Comparison of ENCODE assay signal across 10 cellular contexts in genomic region chr12:52880499-52880898, GRCh38. TPM values are rescaled to one million over a fixed set of nuclear protein-coding genes. Genes with fewer than 3 reads are reported as not detected.
DNase-seq lines count a peak whose midpoint lies in the region; ATAC-seq, FAIRE-seq and TF ChIP-seq lines count a peak whose summit lies in the region.
"Not testable (repeated sequence)": the region's sequence is repeated elsewhere in the genome, so short reads cannot be mapped to it uniquely, and the experiment has no call there.
"Had no signal": no experiment of that assay in that cellular context is flagged by ENCODE, and none has a peak within 500 bp of the region (broad histone marks: within the 10 kb centered on the region; RNA-seq: fewer than 3 reads in every experiment).

No MANE protein-coding gene starts in this region.

- intact Hi-C loops in HCT116 (cut with micrococcal nuclease): loop anchor here (1.0 kb wide), 2 partner anchors 489 to 508 kb away; no protein-coding TSS in a partner anchor
- intact Hi-C loops in PC-3 (cut with micrococcal nuclease): loop anchor here (1.0 to 5.0 kb wide), 3 partner anchors 488 to 743 kb away; no protein-coding TSS in a partner anchor
- intact Hi-C loops in activated CD4-positive, alpha-beta T cell treated with anti-CD3 and anti-CD28 coated beads for 36 hours (cut with DNase I, micrococcal nuclease): loop anchor here (1.0 to 5.0 kb wide), 2 partner anchors 508 to 723 kb away; no protein-coding TSS in a partner anchor
- intact Hi-C loops in GM12878 (cut with micrococcal nuclease; ENCODE audit: unreplicated experiment): loop anchor here (1.0 kb wide), 1 partner anchor 508 kb away; no protein-coding TSS in a partner anchor

- CTCF ChIA-PET in HCT116 (lab: Charles Lee): interaction anchor here (0.7 to 8.9 kb wide), 24 partner anchors 9 to 759 kb away, joined by 3 to 140 read pairs (median 10); partner anchors contain the start of genes EIF4B and KRT8
- CTCF ChIA-PET in PC-3 (lab: Charles Lee): interaction anchor here (0.6 to 2.6 kb wide), 4 partner anchors 10 to 508 kb away, joined by 3 to 18 read pairs (median 15); no protein-coding TSS in a partner anchor
- CTCF ChIA-PET in activated CD4-positive, alpha-beta T cell treated with anti-CD3 and anti-CD28 coated beads for 36 hours (lab: Charles Lee): interaction anchor here (0.6 to 9.4 kb wide), 37 partner anchors 8 to 723 kb away, joined by 3 to 405 read pairs (median 6); partner anchors contain the start of gene KRT84
- CTCF ChIA-PET in GM12878 (lab: Yijun Ruan, JAX): interaction anchor here (0.7 to 14.7 kb wide), 24 partner anchors 8 to 1043 kb away, joined by 3 to 418 read pairs (median 4); no protein-coding TSS in a partner anchor

- not testable (repeated sequence) for H3K79me2 ChIP-seq in HCT116 (ENCODE audit: insufficient read depth, low read length); PC-3 (ENCODE audit: low read length); GM12878 (ENCODE audit: control insufficient read depth, insufficient read depth, low read length)

- in situ Hi-C loops in GM12878 (cut with MboI): not testable (repeated sequence)

- H3K4me1 ChIP-seq in HCT116 (ENCODE audit: control insufficient read depth in 1 of 2, insufficient read depth in 2 of 2, low read length in 2 of 2) (peaks cover 31 to 61% of the 10 kb centered on the region in 2 experiments), PC-3 (ENCODE audit: insufficient read depth, low read length) (peaks cover 20% of the 10 kb centered on the region)
- H3K4me1 ChIP-seq in GM12878 (ENCODE audit: control insufficient read depth, insufficient read depth, low read length): not testable (repeated sequence)

- RAD21 ChIA-PET in HCT116 (lab: Charles Lee; ENCODE audit: low non-redundant PET in 1 of 2, low total read pairs in 2 of 2, uncharacterized antibody in 2 of 2, unreplicated experiment in 2 of 2): interaction anchor here (0.8 to 3.0 kb wide), 13 partner anchors 10 to 740 kb away, joined by 3 to 19 read pairs (median 6); no protein-coding TSS in a partner anchor
- RAD21 ChIA-PET in GM12878 (lab: Charles Lee; ENCODE audit: unreplicated experiment): interaction anchor here (0.9 to 1.6 kb wide), 8 partner anchors 10 to 724 kb away, joined by 3 to 5 read pairs (median 3); no protein-coding TSS in a partner anchor

- not testable (repeated sequence) for ATAC-seq in HCT116; PC-3; activated CD4-positive, alpha-beta T cell treated with anti-CD3 and anti-CD28 coated beads for 36 hours; GM12878

- SMC1A ChIA-PET in GM12878 (lab: Charles Lee; ENCODE audit: uncharacterized antibody, unreplicated experiment): interaction anchor here (0.9 to 1.5 kb wide), 5 partner anchors 99 to 297 kb away, joined by 3 read pairs; no protein-coding TSS in a partner anchor

- not testable (repeated sequence) for H3K9me2 ChIP-seq in HCT116 (ENCODE audit: insufficient read depth); PC-3 (replicated peaks; ENCODE audit: low read length)

- H3K27ac ChIP-seq in HCT116 (ENCODE audit: low read depth, low read length); PC-3 (ENCODE audit: low read length); GM12878 (ENCODE audit: control insufficient read depth, insufficient read depth): not testable (repeated sequence)

- not testable (repeated sequence) for H3K4me1 Mint-ChIP-seq in activated CD4-positive, alpha-beta T cell treated with anti-CD3 and anti-CD28 coated beads for 36 hours; neural crest cell

- FAIRE-seq in GM12878 (lab: Jason Lieb, UNC): peak; percentile 23

- H3K36me3 Mint-ChIP-seq in activated CD4-positive, alpha-beta T cell treated with anti-CD3 and anti-CD28 coated beads for 36 hours (ENCODE audit: low read depth); neural crest cell (ENCODE audit: low read depth): not testable (repeated sequence)

- H3K4me2 ChIP-seq in HCT116 (ENCODE audit: low read length): peak overlapping the region; percentile 84
- peak overlapping the region; percentile 77 for H3K4me2 ChIP-seq in PC-3 (ENCODE audit: low read length)
- not testable (repeated sequence) for H3K4me2 ChIP-seq in GM12878 (ENCODE audit: control insufficient read depth, insufficient read depth)

- not testable (repeated sequence) for TF ChIP-seq EP300 in GM12878 (IDR thresholded peaks at IDR 0.05; ENCODE audit: borderline replicate concordance in 1 of 2, control insufficient read depth in 1 of 2, low read depth in 2 of 2, low read length in 2 of 2)

- H3F3A ChIP-seq in PC-3 (ENCODE audit: low read length, unreplicated experiment): not testable (repeated sequence)

- POLR2A ChIA-PET in HCT116 (lab: Charles Lee): interaction anchor here (0.7 to 4.8 kb wide), 4 partner anchors 24 to 740 kb away, joined by 3 to 40 read pairs (median 4); partner anchors contain the start of gene KRT8
- POLR2A ChIA-PET in PC-3 (lab: Charles Lee; ENCODE audit: unreplicated experiment): interaction anchor here (0.6 to 0.7 kb wide), 2 partner anchors 440 to 735 kb away, joined by 4 to 12 read pairs; no protein-coding TSS in a partner anchor
- POLR2A ChIA-PET in activated CD4-positive, alpha-beta T cell treated with anti-CD3 and anti-CD28 coated beads for 36 hours (lab: Charles Lee); GM12878 (lab: Charles Lee): not testable (repeated sequence)

- 0 out of 4 replicates have a peak overlapping the region, but pooled peaks of 1 of the 2 experiments have one; percentile 49 for H3K4me3 ChIP-seq in HCT116 (replicated peaks in 1 of 2; ENCODE audit: low read depth in 1 of 2, low read length in 2 of 2)
- H3K4me3 ChIP-seq in PC-3 (ENCODE audit: low read length); GM12878: not testable (repeated sequence)

- H3K9ac ChIP-seq in HCT116 (ENCODE audit: low read length): peak overlapping the region; percentile 44; the same call in 1 of the 2 replicates
- H3K9ac ChIP-seq in PC-3 (ENCODE audit: low read length); GM12878 (ENCODE audit: control insufficient read depth, insufficient read depth, low read length): not testable (repeated sequence)

- WGBS in GM12878 (ENCODE audit: insufficient coverage, insufficient replicate concordance, low lambda C conversion rate, missing lambda C conversion rate): 15% methylated on average over 7 of the region's 8 CpGs

- DNase-seq in HCT116 (ENCODE audit: low read depth, low spot score); PC-3; activated CD4-positive, alpha-beta T cell treated with anti-CD3 and anti-CD28 coated beads for 36 hours; GM12878 (ENCODE audit: low read depth, low spot score); neural crest cell (ENCODE audit: low read depth, low spot score): not testable (repeated sequence)

- H3K9me3 Mint-ChIP-seq in activated CD4-positive, alpha-beta T cell treated with anti-CD3 and anti-CD28 coated beads for 36 hours (ENCODE audit: low read depth); neural crest cell: not testable (repeated sequence)

- H3K27me3 ChIP-seq in HCT116 (ENCODE audit: insufficient read depth, low read length); PC-3 (ENCODE audit: low read length); GM12878 (replicated peaks in 1 of 2; ENCODE audit: control insufficient read depth in 2 of 2, insufficient read depth in 2 of 2, low read length in 1 of 2): not testable (repeated sequence)

- not testable (repeated sequence) for H3K36me3 ChIP-seq in HCT116 (ENCODE audit: control insufficient read depth in 1 of 2, insufficient read depth in 2 of 2, low read length in 2 of 2); PC-3 (ENCODE audit: low read depth, low read length); GM12878 (ENCODE audit: control insufficient read depth in 2 of 2, insufficient read depth in 2 of 2, low read length in 1 of 2)

- H3K9me3 ChIP-seq in HCT116 (ENCODE audit: control insufficient read depth in 1 of 2, insufficient read depth in 1 of 2, low read depth in 1 of 2, low read length in 2 of 2); PC-3 (ENCODE audit: low read length); GM12878 (replicated peaks; ENCODE audit: control insufficient read depth, insufficient read depth, low read length): not testable (repeated sequence)

- H2AFZ ChIP-seq in HCT116 (ENCODE audit: low read depth, low read length, poor library complexity, severe bottlenecking) (peak overlapping the region; percentile 92), PC-3 (ENCODE audit: low read length) (peak overlapping the region; percentile 28)
- H2AFZ ChIP-seq in GM12878 (ENCODE audit: control insufficient read depth, low read depth, low read length): not testable (repeated sequence)

- H3K27me3 Mint-ChIP-seq in activated CD4-positive, alpha-beta T cell treated with anti-CD3 and anti-CD28 coated beads for 36 hours: not testable (repeated sequence)
- peaks cover 17% of the 10 kb centered on the region for H3K27me3 Mint-ChIP-seq in neural crest cell (ENCODE audit: low read depth)

- peak overlapping the region; percentile 59 for H3K4me3 Mint-ChIP-seq in activated CD4-positive, alpha-beta T cell treated with anti-CD3 and anti-CD28 coated beads for 36 hours
- H3K4me3 Mint-ChIP-seq in neural crest cell: peak overlapping the region; percentile 83

- not testable (repeated sequence) for H4K20me1 ChIP-seq in HCT116 (ENCODE audit: insufficient read depth); PC-3 (ENCODE audit: low read length); GM12878 (ENCODE audit: control insufficient read depth, insufficient read depth)

- TF ChIP-seq RAD21 in HCT116 (IDR thresholded peaks at IDR 0.05; ENCODE audit: low read depth); GM12878 (IDR thresholded peaks at IDR 0.05; ENCODE audit: insufficient read depth, low read depth, low read length): not testable (repeated sequence)

- H3K27ac Mint-ChIP-seq in activated CD4-positive, alpha-beta T cell treated with anti-CD3 and anti-CD28 coated beads for 36 hours; neural crest cell (ENCODE audit: unreplicated experiment): not testable (repeated sequence)

- BruUV-seq in HCT116 (replicated peaks; lab: Mats Ljungman, UMichigan); PC-3 (replicated peaks; lab: Mats Ljungman, UMichigan); GM12878 (replicated peaks; lab: Mats Ljungman, UMichigan): not testable (repeated sequence)

- not testable (repeated sequence) for TF ChIP-seq CTCF in HCT116 (IDR thresholded peaks at IDR 0.05 in 2 of 3, conservative IDR thresholded peaks at IDR 0.05 in 1 of 3; ENCODE audit: borderline replicate concordance in 1 of 3, insufficient read depth in 1 of 3, low read depth in 2 of 3, low read length in 2 of 3); PC-3 (conservative IDR thresholded peaks at IDR 0.05; ENCODE audit: low read depth, low read length); GM12878 (IDR thresholded peaks at IDR 0.05 in 2 of 3, conservative IDR thresholded peaks at IDR 0.05 in 1 of 3; ENCODE audit: control insufficient read depth in 2 of 3, extremely low read depth in 1 of 3, insufficient read depth in 1 of 3, low read depth in 3 of 3, low read length in 3 of 3); neural crest cell (conservative IDR thresholded peaks at IDR 0.05)

- TF ChIP-seq POLR2A in HCT116 (IDR thresholded peaks at IDR 0.05; ENCODE audit: borderline replicate concordance, extremely low read depth, insufficient read depth, insufficient read length); GM12878 (IDR thresholded peaks at IDR 0.05; ENCODE audit: low read depth, low read length): not testable (repeated sequence)

RNA-seq across cellular contexts. Expression of gene KRT8, which starts 24.4 kb away (rescaled TPM):
- 1,655 TPM for total RNA-seq in HCT116 (2021; ENCODE audit: unreplicated experiment)
- 1,805 and 2,066 TPM in 2 replicates for polyA plus RNA-seq in HCT116 (2012)
- 719 and 1,028 TPM in 2 replicates for total RNA-seq in PC-3 (2014; rRNA removed)
- total RNA-seq in activated CD4-positive, alpha-beta T cell treated with anti-CD3 and anti-CD28 coated beads for 36 hours: 1 to 10 TPM in 1 of 2 experiments, under 1 TPM in 1; 0.56 to 1.1 TPM
- not detected in 2 replicates for total RNA-seq in GM12878 (2013; cell fraction: nucleolus; rRNA removed)
- 0.11 and 0.16 TPM in 2 replicates for total RNA-seq in GM12878 (2014; rRNA removed)
- 0.09 and 0.22 TPM in 2 replicates for total RNA-seq in GM12878 (2014; rRNA removed; fragmentation: Illumina TruSeq; extraction: Trizol)
- total RNA-seq in GM12878 (2021): 5.6 and 5.7 TPM in 2 replicates
- 0.85 TPM for polyA plus RNA-seq in GM12878 (2011; ENCODE audit: low read depth)
- 0.10 and 0.41 TPM in 2 replicates for polyA plus RNA-seq in GM12878 (2011; rRNA removed)
- polyA plus RNA-seq in GM12878 (2011; cell fraction: cytosol; rRNA removed): 0.10 and 0.20 TPM in 2 replicates
- polyA plus RNA-seq in GM12878 (2011; cell fraction: nucleus; rRNA removed): 0.25 and 0.42 TPM in 2 replicates
- polyA plus RNA-seq in GM12878 (2012): 0.58 and 1.5 TPM in 2 replicates
- 0.37 and 0.81 TPM in 2 replicates for polyA plus RNA-seq in GM12878 (2014; fragmentation: Illumina TruSeq; extraction: Trizol)
- polyA plus RNA-seq in GM12878 (2014; fragmentation: Nextera tagmentation; extraction: Ambion mirVana): under 1 TPM in 1 of 2 experiments, not detected in 1; 0.15 TPM
- 0.57 and 0.67 TPM in 2 replicates for polyA plus RNA-seq in GM12878 (2014; rRNA removed)
- under 1 TPM; 0.35 to 0.99 TPM for polyA plus RNA-seq in GM12878 (2016; fragmentation: Nextera tagmentation; extraction: Ambion mirVana)
- 0.15 and 0.88 TPM in 2 replicates for polyA minus RNA-seq in GM12878 (2011; rRNA and poly(A)+ RNA removed)
- polyA minus RNA-seq in GM12878 (2011; cell fraction: cytosol; rRNA and poly(A)+ RNA removed): 23.7 and 27.7 TPM in 2 replicates
- 1.8 and 8.8 TPM in 2 replicates for polyA minus RNA-seq in GM12878 (2011; cell fraction: nucleus; rRNA and poly(A)+ RNA removed)
- 8.3 and 10.3 TPM in 2 replicates for total RNA-seq in neural crest cell
- total RNA-seq: CD4-positive, CD25-positive, alpha-beta regulatory T cell had no signal

RNA-seq across cellular contexts. Expression of gene KRT78, which starts 31.7 kb away (rescaled TPM):
- total RNA-seq in HCT116 (2021; ENCODE audit: unreplicated experiment) (not detected), PC-3 (2014; rRNA removed) (0.12 and 0.15 TPM in 2 replicates), GM12878 (2014; rRNA removed) (not detected in 2 replicates), GM12878 (2014; rRNA removed; fragmentation: Illumina TruSeq; extraction: Trizol) (not detected in 2 replicates), GM12878 (2021) (not detected in 2 replicates), neural crest cell (not detected in 2 replicates)
- 0.06 TPM in 1 of 2 replicates, not detected in the other for polyA plus RNA-seq in HCT116 (2012)
- not detected for total RNA-seq in activated CD4-positive, alpha-beta T cell treated with anti-CD3 and anti-CD28 coated beads for 36 hours
- not detected in 2 replicates for total RNA-seq in GM12878 (2013; cell fraction: nucleolus; rRNA removed)
- not detected for polyA plus RNA-seq in GM12878 (2011; ENCODE audit: low read depth)
- polyA plus RNA-seq in GM12878 (2011; rRNA removed) (0.07 and 0.16 TPM in 2 replicates), GM12878 (2014; fragmentation: Illumina TruSeq; extraction: Trizol) (not detected in 2 replicates), GM12878 (2014; fragmentation: Nextera tagmentation; extraction: Ambion mirVana) (not detected), GM12878 (2014; rRNA removed) (0.51 TPM in 1 of 2 replicates, not detected in the other), GM12878 (2016; fragmentation: Nextera tagmentation; extraction: Ambion mirVana) (not detected)
- polyA plus RNA-seq in GM12878 (2011; cell fraction: cytosol; rRNA removed): 0.03 and 0.22 TPM in 2 replicates
- polyA plus RNA-seq in GM12878 (2011; cell fraction: nucleus; rRNA removed): 0.07 TPM in 1 of 2 replicates, not detected in the other
- polyA plus RNA-seq in GM12878 (2012): not detected in 2 replicates
- polyA minus RNA-seq in GM12878 (2011; rRNA and poly(A)+ RNA removed): 0.52 TPM in 1 of 2 replicates, not detected in the other
- polyA minus RNA-seq in GM12878 (2011; cell fraction: cytosol; rRNA and poly(A)+ RNA removed): not detected in 2 replicates
- not detected in 2 replicates for polyA minus RNA-seq in GM12878 (2011; cell fraction: nucleus; rRNA and poly(A)+ RNA removed)
- total RNA-seq: Caco-2; CD4-positive, CD25-positive, alpha-beta regulatory T cell; H7; Peyer's patch; Right ventricle myocardium superior had no signal
- polyA plus RNA-seq: CD4-positive, CD25-positive, alpha-beta regulatory T cell had no signal

RNA-seq across cellular contexts. Expression of gene KRT79, which starts 46.4 kb away (rescaled TPM):
- total RNA-seq in HCT116 (2021; ENCODE audit: unreplicated experiment): not detected
- polyA plus RNA-seq in HCT116 (2012): not detected in 2 replicates
- total RNA-seq in PC-3 (2014; rRNA removed): 0.46 TPM in 1 of 2 replicates, not detected in the other
- total RNA-seq in activated CD4-positive, alpha-beta T cell treated with anti-CD3 and anti-CD28 coated beads for 36 hours: under 1 TPM; 0.09 to 0.16 TPM
- total RNA-seq in GM12878 (2013; cell fraction: nucleolus; rRNA removed): not detected in 2 replicates
- not detected in 2 replicates for total RNA-seq in GM12878 (2014; rRNA removed)
- total RNA-seq in GM12878 (2014; rRNA removed; fragmentation: Illumina TruSeq; extraction: Trizol): not detected in 2 replicates
- total RNA-seq in GM12878 (2021): not detected in 2 replicates
- not detected for polyA plus RNA-seq in GM12878 (2011; ENCODE audit: low read depth)
- polyA plus RNA-seq in GM12878 (2011; rRNA removed): 0.06 and 0.07 TPM in 2 replicates
- polyA plus RNA-seq in GM12878 (2011; cell fraction: cytosol; rRNA removed): 0.04 and 0.12 TPM in 2 replicates
- polyA plus RNA-seq in GM12878 (2011; cell fraction: nucleus; rRNA removed): 0.70 and 0.97 TPM in 2 replicates
- polyA plus RNA-seq in GM12878 (2012): not detected in 2 replicates
- polyA plus RNA-seq in GM12878 (2014; fragmentation: Illumina TruSeq; extraction: Trizol): 0.03 TPM in 1 of 2 replicates, not detected in the other
- not detected for polyA plus RNA-seq in GM12878 (2014; fragmentation: Nextera tagmentation; extraction: Ambion mirVana)
- polyA plus RNA-seq in GM12878 (2014; rRNA removed): 0.09 TPM in 1 of 2 replicates, not detected in the other
- not detected for polyA plus RNA-seq in GM12878 (2016; fragmentation: Nextera tagmentation; extraction: Ambion mirVana)
- 0.10 TPM in 1 of 2 replicates, not detected in the other for polyA minus RNA-seq in GM12878 (2011; rRNA and poly(A)+ RNA removed)
- not detected in 2 replicates for polyA minus RNA-seq in GM12878 (2011; cell fraction: cytosol; rRNA and poly(A)+ RNA removed)
- polyA minus RNA-seq in GM12878 (2011; cell fraction: nucleus; rRNA and poly(A)+ RNA removed): not detected in 2 replicates
- not detected in 2 replicates for total RNA-seq in neural crest cell
- total RNA-seq: Caco-2; CD4-positive, CD25-positive, alpha-beta regulatory T cell; H7; Peyer's patch; Right ventricle myocardium superior had no signal
- polyA plus RNA-seq: CD4-positive, CD25-positive, alpha-beta regulatory T cell had no signal

Comparison
In these comparisons a context has a peak if more than half of its experiments do, and no peak if none do; other contexts are left out.
1. RNA of gene KRT8, which starts 24.4 kb away (total RNA-seq): 1,655 TPM in HCT116 (single experiment) and 719 to 1,028 TPM in PC-3; 8.3 to 10.3 TPM in neural crest cell, 0.56 to 1.1 TPM in activated CD4-positive, alpha-beta T cell treated with anti-CD3 and anti-CD28 coated beads for 36 hours and 0.09 to 5.7 TPM in GM12878; every median in the first group is over 10 times any median in the second.